18 cellular contexts compared by ENCODE assay signal in the genomic region with DNA sequence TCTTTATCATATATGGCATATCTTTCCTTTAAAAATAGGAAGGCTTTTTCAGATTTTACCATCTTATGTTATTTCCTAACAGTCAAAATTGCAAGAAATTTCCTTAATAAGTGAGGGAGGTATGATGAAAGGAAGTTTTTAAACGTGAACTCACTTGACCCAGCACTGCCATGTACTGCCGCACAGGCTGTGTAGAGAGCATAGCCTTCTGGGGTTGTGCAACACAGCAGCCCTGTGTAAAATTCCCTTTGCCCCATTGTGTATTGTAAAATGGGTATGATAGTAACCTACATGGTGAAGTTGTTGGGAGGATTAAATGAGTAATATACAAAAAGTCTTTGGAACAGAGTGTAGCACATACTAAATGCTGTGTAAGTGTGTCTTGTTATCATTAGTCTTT.
"Had no signal": no experiment of that assay in that cellular context is flagged by ENCODE, and none has a peak within 500 bp of the region (broad histone marks: within the 10 kb centered on the region; RNA-seq: fewer than 3 reads in every experiment).

No MANE protein-coding gene starts in this region.

- H3K4me1 ChIP-seq: adrenal gland, gastrocnemius medialis, heart right ventricle, left ventricle myocardium inferior had no signal

- H3K4me3 Mint-ChIP-seq: activated CD4-positive, alpha-beta T cell treated with anti-CD3 and anti-CD28 coated beads, Interleukin-2, amount 10 ng/mL, durations not matched to agents 7 days and 5 days; effector memory CD8-positive, alpha-beta T cell; memory B cell; WTC11 had no signal

- H3K9me3 ChIP-seq: adrenal gland, gastrocnemius medialis, heart right ventricle, left ventricle myocardium inferior, ovary, thoracic aorta had no signal

- ATAC-seq: effector memory CD8-positive, alpha-beta T cell; gastrocnemius medialis; heart right ventricle; stimulated activated naive CD8-positive, alpha-beta T cell treated with anti-CD3 and anti-CD28 coated beads, Interleukin-15, Interleukin-2, amounts not matched to agents 100 U/mL and 50 U/mL, for 24 hours had no signal

- H3K27me3 ChIP-seq: adrenal gland, gastrocnemius medialis, ovary had no signal

- H3K36me3 Mint-ChIP-seq: memory B cell, WTC11 had no signal

- H3K4me3 ChIP-seq: adrenal gland, coronary artery, gastrocnemius medialis, heart right ventricle, left ventricle myocardium inferior, ovary, thoracic aorta had no signal

- H3K27ac Mint-ChIP-seq: activated CD4-positive, alpha-beta T cell treated with anti-CD3 and anti-CD28 coated beads, Interleukin-2, amount 10 ng/mL, durations not matched to agents 7 days and 5 days; effector memory CD8-positive, alpha-beta T cell; memory B cell; WTC11 had no signal

- H3K9me3 Mint-ChIP-seq: effector memory CD8-positive, alpha-beta T cell had no signal

- H3K36me3 ChIP-seq: adrenal gland, gastrocnemius medialis, heart right ventricle, left ventricle myocardium inferior, ovary, thoracic aorta had no signal

- DNase-seq: activated CD4-positive, alpha-beta T cell treated with anti-CD3 and anti-CD28 coated beads, Interleukin-2, amount 10 ng/mL, durations not matched to agents 7 days and 5 days; activated naive CD4-positive, alpha-beta T cell treated with anti-CD3 and anti-CD28 coated beads, Interleukin-2, amount 50 U/mL, for 16 hours; adrenal gland; effector memory CD8-positive, alpha-beta T cell; gastrocnemius medialis; heart right ventricle; left ventricle myocardium inferior; ovary; stimulated activated CD4-positive, alpha-beta T cell treated with anti-CD3 and anti-CD28 coated beads, Interleukin-4, amount 100 ng/mL, for 1 hour; stimulated activated CD8-positive, alpha-beta memory T cell treated with anti-CD3 and anti-CD28 coated beads, Interleukin-4, amount 100 ng/mL, for 48 hours; stimulated activated naive CD8-positive, alpha-beta T cell treated with anti-CD3 and anti-CD28 coated beads, Interleukin-15, Interleukin-2, amounts not matched to agents 100 U/mL and 50 U/mL, for 24 hours; T1000 had no signal

- FAIRE-seq: keratinocyte had no signal

- H3K27ac ChIP-seq: adrenal gland, coronary artery, epithelial cell of prostate, gastrocnemius medialis, heart right ventricle, left ventricle myocardium inferior, ovary, thoracic aorta had no signal
